In genomic region chr12:126950266-126950665, GRCh38 we compare ENCODE assay signal across 25 cellular contexts.
"Had no signal": no experiment of that assay in that cellular context is flagged by ENCODE, and none has a peak within 500 bp of the region (broad histone marks: within the 10 kb centered on the region; RNA-seq: fewer than 3 reads in every experiment).

No MANE protein-coding gene starts in this region.

- H3K27ac ChIP-seq: breast epithelium, foreskin keratinocyte, lower lobe of right lung, stomach, suprapubic skin, tibial nerve, uterus had no signal

- H3K4me1 Mint-ChIP-seq: activated CD4-positive, alpha-beta T cell treated with anti-CD3 and anti-CD28 coated beads for 36 hours; activated naive CD8-positive, alpha-beta T cell treated with anti-CD3 and anti-CD28 coated beads, Interleukin-2, amount 10 ng/mL, durations not matched to agents 7 days and 5 days; central memory CD8-positive, alpha-beta T cell; stimulated activated memory B cell treated with anti-CD40 and anti-IgM and Interleukin-4, amounts not matched to agents 10 μg/mL and 1 μg/mL and 100 μg/mL, for 72 hours; WTC11 had no signal

- H3K27me3 Mint-ChIP-seq: activated CD4-positive, alpha-beta T cell treated with anti-CD3 and anti-CD28 coated beads for 36 hours; activated naive CD8-positive, alpha-beta T cell treated with anti-CD3 and anti-CD28 coated beads, Interleukin-2, amount 10 ng/mL, durations not matched to agents 7 days and 5 days; central memory CD8-positive, alpha-beta T cell; naive B cell; stimulated activated memory B cell treated with anti-CD40 and anti-IgM and Interleukin-4, amounts not matched to agents 10 μg/mL and 1 μg/mL and 100 μg/mL, for 72 hours had no signal

- H3K4me1 ChIP-seq: breast epithelium, foreskin keratinocyte, lower lobe of right lung, stomach, suprapubic skin, tibial nerve, uterus had no signal

- H3K36me3 ChIP-seq: breast epithelium, lower lobe of right lung, stomach, suprapubic skin, tibial nerve, uterus had no signal

- H3K9me3 ChIP-seq: breast epithelium, lower lobe of right lung, mucosa of descending colon, stomach, suprapubic skin, tibial nerve, uterus had no signal

- DNase-seq: activated CD4-positive, alpha-beta T cell treated with anti-CD3 and anti-CD28 coated beads for 36 hours; activated CD4-positive, alpha-beta T cell treated with anti-CD3 and anti-CD28 coated beads, Interleukin-2, amount 50 U/mL, for 48 hours; activated naive CD4-positive, alpha-beta T cell treated with Interleukin-2 at 50 U/mL for 16 hours; activated naive CD8-positive, alpha-beta T cell treated with anti-CD3 and anti-CD28 coated beads, Interleukin-2, amount 10 ng/mL, durations not matched to agents 7 days and 5 days; activated T-cell treated with anti-CD3 and anti-CD28 coated beads, Interleukin-2, amount 50 U/mL, for 48 hours; amniotic stem cell; effector memory CD4-positive, alpha-beta T cell; foreskin keratinocyte; kidney; lower lobe of right lung; mesendoderm; mucosa of descending colon; naive B cell; occipital lobe; posterior cingulate gyrus; small intestine; stimulated activated CD4-positive, alpha-beta T cell treated with anti-CD3 and anti-CD28 coated beads, Interleukin-2, amount 100 ng/mL, for 24 hours; stomach; uterus had no signal

- H3K36me3 Mint-ChIP-seq: activated naive CD8-positive, alpha-beta T cell treated with anti-CD3 and anti-CD28 coated beads, Interleukin-2, amount 10 ng/mL, durations not matched to agents 7 days and 5 days; naive B cell; stimulated activated memory B cell treated with anti-CD40 and anti-IgM and Interleukin-4, amounts not matched to agents 10 μg/mL and 1 μg/mL and 100 μg/mL, for 72 hours had no signal

- H3K4me3 Mint-ChIP-seq: activated CD4-positive, alpha-beta T cell treated with anti-CD3 and anti-CD28 coated beads for 36 hours; activated naive CD8-positive, alpha-beta T cell treated with anti-CD3 and anti-CD28 coated beads, Interleukin-2, amount 10 ng/mL, durations not matched to agents 7 days and 5 days; central memory CD8-positive, alpha-beta T cell; stimulated activated memory B cell treated with anti-CD40 and anti-IgM and Interleukin-4, amounts not matched to agents 10 μg/mL and 1 μg/mL and 100 μg/mL, for 72 hours; WTC11 had no signal

- H3K4me3 ChIP-seq: breast epithelium, lower lobe of right lung, mucosa of descending colon, stomach, suprapubic skin, tibial nerve, uterus had no signal

- H3K9me3 Mint-ChIP-seq: activated naive CD8-positive, alpha-beta T cell treated with anti-CD3 and anti-CD28 coated beads, Interleukin-2, amount 10 ng/mL, durations not matched to agents 7 days and 5 days; central memory CD8-positive, alpha-beta T cell had no signal

- H3K27ac Mint-ChIP-seq: activated CD4-positive, alpha-beta T cell treated with anti-CD3 and anti-CD28 coated beads for 36 hours; activated naive CD8-positive, alpha-beta T cell treated with anti-CD3 and anti-CD28 coated beads, Interleukin-2, amount 10 ng/mL, durations not matched to agents 7 days and 5 days; stimulated activated memory B cell treated with anti-CD40 and anti-IgM and Interleukin-4, amounts not matched to agents 10 μg/mL and 1 μg/mL and 100 μg/mL, for 72 hours; WTC11 had no signal
